ENCODE assay signal across 8 cellular contexts in the genomic region with DNA sequence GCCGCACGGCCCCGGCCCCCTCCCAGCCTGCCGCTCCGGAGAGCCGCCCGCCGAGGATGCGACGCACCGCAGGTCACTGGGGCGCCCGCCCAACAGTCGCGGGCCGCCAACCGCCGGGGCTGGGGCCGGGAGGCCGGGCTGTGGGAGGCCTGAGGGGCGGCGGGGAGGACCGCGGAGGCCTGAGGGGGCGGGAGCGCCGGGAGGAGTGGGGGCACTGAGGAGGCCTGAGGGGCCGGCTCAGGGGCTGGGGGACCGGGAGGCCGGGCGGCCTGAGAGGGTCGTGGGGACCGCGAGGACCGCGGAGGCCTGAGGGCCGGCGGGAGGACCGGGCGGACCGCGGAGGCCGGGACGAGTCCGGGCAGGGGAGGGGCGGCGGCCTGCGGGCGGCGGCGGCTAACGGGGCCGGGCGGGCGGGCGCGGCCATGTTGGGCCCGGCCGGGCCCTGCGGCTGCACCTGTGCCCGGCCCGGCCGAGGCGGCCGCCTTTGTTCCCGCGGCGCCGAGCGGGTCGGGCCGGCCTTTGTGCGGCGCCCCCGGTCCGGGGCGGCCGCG. TPM values are rescaled to one million over a fixed set of nuclear protein-coding genes. Genes with fewer than 3 reads are reported as not detected.
DNase-seq lines count a peak whose midpoint lies in the region; ATAC-seq and TF ChIP-seq lines count a peak whose summit lies in the region.

No MANE protein-coding gene starts in this region.

- 1% methylated on average over 20 to 79 of the region's 79 CpGs for WGBS in spleen, 5 donors

- peaks cover 7% of the 10 kb centered on the region; the same call in 1 of the 2 replicates for H3K36me3 ChIP-seq in WERI-Rb-1
- H3K36me3 ChIP-seq in right atrium auricular region, result no peaks in the 10 kb centered on the region
- H3K36me3 ChIP-seq in spleen, result no peaks in the 10 kb centered on the region

- H3K4me3 ChIP-seq in WERI-Rb-1 (ENCODE audit: low read depth, low read length) (peak overlapping the region; percentile 64), right atrium auricular region (peak overlapping the region; percentile 90 to 98), spleen (peak overlapping the region; percentile 71 to 97 (median 88))

- H3K27me3 Mint-ChIP-seq in stimulated activated naive CD8-positive, alpha-beta T cell treated with anti-CD3 and anti-CD28 coated beads, Interleukin-15, amount 100 ng/mL, for 72 hours, result no peaks in the 10 kb centered on the region

- peak overlapping the region; percentile 24 to 29 for H3K4me3 Mint-ChIP-seq in stimulated activated naive CD8-positive, alpha-beta T cell treated with anti-CD3 and anti-CD28 coated beads, Interleukin-15, amount 100 ng/mL, for 72 hours

- peak overlapping the region; percentile 99 for H3K27ac ChIP-seq in WERI-Rb-1
- H3K27ac ChIP-seq in right atrium auricular region, result peak overlapping the region; percentile 91 to 92
- peak overlapping the region; percentile 70 to 100 (median 90) for H3K27ac ChIP-seq in spleen

- no peak for TF ChIP-seq CTCF in WERI-Rb-1 (IDR thresholded peaks at IDR 0.05; ENCODE audit: low read depth, low read length)
- no peak for TF ChIP-seq CTCF in right atrium auricular region (IDR thresholded peaks at IDR 0.05)
- TF ChIP-seq CTCF in spleen (IDR thresholded peaks at IDR 0.05 in 8 of 11, conservative IDR thresholded peaks at IDR 0.05 in 3 of 11), result no peak

- H3K4me1 ChIP-seq in right atrium auricular region (peaks cover 0 to 15% of the 10 kb centered on the region in 2 donors), spleen (peaks cover 0 to 43% (median 25%) of the 10 kb centered on the region in 6 donors)

- peak; percentile 21 for ATAC-seq in stimulated activated naive CD8-positive, alpha-beta T cell treated with anti-CD3 and anti-CD28 coated beads, Interleukin-15, amount 100 ng/mL, for 72 hours
- ATAC-seq in stimulated activated naive CD8-positive, alpha-beta T cell treated with anti-CD3 and anti-CD28 coated beads, Interleukin-15, Interleukin-2, amounts not matched to agents 100 U/mL and 50 U/mL, for 24 hours, result no peak
- ATAC-seq in HG02885 (IDR thresholded peaks at IDR 0.05; ENCODE audit: poor library complexity, unreplicated experiment), result peak; percentile 12

- peak; percentile 56 to 58 for DNase-seq in stimulated activated naive CD8-positive, alpha-beta T cell treated with anti-CD3 and anti-CD28 coated beads, Interleukin-15, amount 100 ng/mL, for 72 hours
- no peak for DNase-seq in stimulated activated naive CD8-positive, alpha-beta T cell treated with anti-CD3 and anti-CD28 coated beads, Interleukin-15, Interleukin-2, amounts not matched to agents 100 U/mL and 50 U/mL, for 24 hours
- DNase-seq in WERI-Rb-1, result peak; percentile 45
- DNase-seq in right atrium auricular region (ENCODE audit: low spot score), result no peak
- DNase-seq in spleen, result peak; percentile 93
- no peak for DNase-seq in DMS79 treated with DMSO at 0.1 percent for 48 hours (lab: John Stamatoyannopoulos, UW)
- no peak for DNase-seq in globus pallidus (ENCODE audit: low spot score)

- H3K4me1 Mint-ChIP-seq in stimulated activated naive CD8-positive, alpha-beta T cell treated with anti-CD3 and anti-CD28 coated beads, Interleukin-15, amount 100 ng/mL, for 72 hours, result peaks cover 47% of the 10 kb centered on the region

- H3K9me3 Mint-ChIP-seq in stimulated activated naive CD8-positive, alpha-beta T cell treated with anti-CD3 and anti-CD28 coated beads, Interleukin-15, amount 100 ng/mL, for 72 hours, result no peaks in the 10 kb centered on the region

- peak overlapping the region in 1 of 2 donors; percentile 57 for H3K27ac Mint-ChIP-seq in stimulated activated naive CD8-positive, alpha-beta T cell treated with anti-CD3 and anti-CD28 coated beads, Interleukin-15, amount 100 ng/mL, for 72 hours

- no peak for TF ChIP-seq POLR2A in spleen (IDR thresholded peaks at IDR 0.05)

- H3K27me3 ChIP-seq in WERI-Rb-1 (ENCODE audit: insufficient read depth, low read depth, severe bottlenecking) (no peaks in the 10 kb centered on the region), right atrium auricular region (no peaks in the 10 kb centered on the region), spleen (replicated peaks in 1 of 7) (peaks cover 0 to 4% (median 0%) of the 10 kb centered on the region in 7 donors)

- H3K9me3 ChIP-seq in WERI-Rb-1 (ENCODE audit: severe bottlenecking), result no peaks in the 10 kb centered on the region
- no peaks in the 10 kb centered on the region for H3K9me3 ChIP-seq in right atrium auricular region
- no peaks in the 10 kb centered on the region for H3K9me3 ChIP-seq in spleen

- intact Hi-C loops in spleen (cut with DNase I; ENCODE audit: low total_unique reads), result no loop called here

RNA-seq across cellular contexts. Expression of gene NSD2, which starts 0.4 kb away (rescaled TPM):
- 10 to 100 TPM; 23.8 to 36.3 TPM for total RNA-seq in right atrium auricular region
- total RNA-seq in spleen, result 10 to 100 TPM; 39.1 to 58.9 (median 48.5) TPM
- polyA plus RNA-seq in spleen, result 10 to 100 TPM in 1 of 3 donors, 1 to 10 TPM in 2; 7.1 to 13.1 (median 7.4) TPM

RNA-seq across cellular contexts. Expression of gene LETM1, which starts 15.6 kb away (rescaled TPM):
- total RNA-seq in right atrium auricular region, result 10 to 100 TPM; 32.1 to 34.5 TPM
- total RNA-seq in spleen, result 10 to 100 TPM; 33.2 to 47.7 (median 36.3) TPM
- 10 to 100 TPM in 1 of 3 donors, 1 to 10 TPM in 2; 6.5 to 16.9 (median 7.8) TPM for polyA plus RNA-seq in spleen

Comparison
In these comparisons a context has a peak if more than half of its experiments do, and no peak if none do; other contexts are left out.
1. DNase-seq: peak in stimulated activated naive CD8-positive, alpha-beta T cell treated with anti-CD3 and anti-CD28 coated beads, Interleukin-15, amount 100 ng/mL, for 72 hours (2 of 2), WERI-Rb-1 (single experiment) and spleen (single experiment); none in stimulated activated naive CD8-positive, alpha-beta T cell treated with anti-CD3 and anti-CD28 coated beads, Interleukin-15, Interleukin-2, amounts not matched to agents 100 U/mL and 50 U/mL, for 24 hours (single experiment), right atrium auricular region (single experiment), DMS79 treated with DMSO at 0.1 percent for 48 hours (single experiment) and globus pallidus (single experiment).
2. Peak in every context shown above with its lines, with median percentiles within 50 percentile points of each other: H3K27ac ChIP-seq and H3K4me3 ChIP-seq.